Comparison of ENCODE assay signal across 16 cellular contexts in genomic region chr17:78787444-78787843, GRCh38. TPM values are rescaled to one million over a fixed set of nuclear protein-coding genes. Genes with fewer than 3 reads are reported as not detected.
DNase-seq lines count a peak whose midpoint lies in the region; ATAC-seq and TF ChIP-seq lines count a peak whose summit lies in the region.
"Had no signal": no experiment of that assay in that cellular context is flagged by ENCODE, and none has a peak within 500 bp of the region (broad histone marks: within the 10 kb centered on the region; RNA-seq: fewer than 3 reads in every experiment).

No MANE protein-coding gene starts in this region.

- H3K4me3 ChIP-seq in GM06990 (replicated peaks; ENCODE audit: low read depth, low read length) (no peak overlapping the region), esophagus squamous epithelium (no peak overlapping the region), left ventricle myocardium inferior (no peak overlapping the region)

- CTCF ChIA-PET in CD4-positive, alpha-beta T cell (lab: Charles Lee) = interaction anchor here (0.6 to 1.4 kb wide), 2 partner anchors 80 to 173 kb away, joined by 3 to 4 read pairs; no protein-coding TSS in a partner anchor

- DNase-seq in CD4-positive, alpha-beta T cell = no peak
- DNase-seq in GM06990 (ENCODE audit: extremely low read depth, insufficient read length) (no peak), T-helper 17 cell (no peak), esophagus squamous epithelium (lab: John Stamatoyannopoulos, UW) (no peak), substantia nigra (lab: John Stamatoyannopoulos, UW) (no peak), left ventricle myocardium inferior (no peak)
- DNase-seq in activated CD4-positive, CD25-positive, alpha-beta regulatory T cell treated with anti-CD3 and anti-CD28 coated beads, Interleukin-2, amount 50 U/mL, for 72 hours = no peak
- DNase-seq: activated T-cell treated with anti-CD3 and anti-CD28 coated beads, Interleukin-2, amount 50 U/mL, for 4 hours; glutamatergic neuron; IMR-90; mesendoderm; NCI-H1048; T-helper 2 cell had no signal

- H3K4me1 ChIP-seq in esophagus squamous epithelium = peaks cover 38 to 94% (median 50%) of the 10 kb centered on the region in 3 donors
- peaks cover 57% of the 10 kb centered on the region for H3K4me1 ChIP-seq in left ventricle myocardium inferior

- no peak for ATAC-seq in CD4-positive, alpha-beta T cell (ENCODE audit: poor library complexity)
- no peak for ATAC-seq in T-helper 17 cell
- ATAC-seq: activated CD4-positive, CD25-positive, alpha-beta regulatory T cell treated with anti-CD3 and anti-CD28 coated beads, Interleukin-2, amount 50 U/mL, for 24 hours; activated T-cell treated with anti-CD3 and anti-CD28 coated beads, Interleukin-2, amount 50 U/mL, for 4 hours; sciatic nerve had no signal

- H3K4me3 Mint-ChIP-seq in CD4-positive, alpha-beta T cell = peak overlapping the region; percentile 22
- no peak overlapping the region for H3K4me3 Mint-ChIP-seq in T-helper 17 cell
- H3K4me3 Mint-ChIP-seq: activated T-cell treated with anti-CD3 and anti-CD28 coated beads, Interleukin-2, amount 50 U/mL, for 4 hours had no signal

- H3K27me3 Mint-ChIP-seq in CD4-positive, alpha-beta T cell = no peaks in the 10 kb centered on the region
- no peaks in the 10 kb centered on the region for H3K27me3 Mint-ChIP-seq in T-helper 17 cell

- no peaks in the 10 kb centered on the region for H3K27me3 ChIP-seq in CD4-positive, alpha-beta T cell (ENCODE audit: control insufficient read depth, insufficient read depth, low read length)
- H3K27me3 ChIP-seq in GM06990 (replicated peaks; ENCODE audit: control insufficient read depth, insufficient read depth, low read length) = no peaks in the 10 kb centered on the region
- H3K27me3 ChIP-seq in esophagus squamous epithelium = no peaks in the 10 kb centered on the region
- H3K27me3 ChIP-seq in left ventricle myocardium inferior (ENCODE audit: low read depth) = no peaks in the 10 kb centered on the region

- no peak for TF ChIP-seq POLR2A in esophagus squamous epithelium (IDR thresholded peaks at IDR 0.05)

- no peaks in the 10 kb centered on the region for H3K9me3 ChIP-seq in CD4-positive, alpha-beta T cell (ENCODE audit: control insufficient read depth, low read length)
- H3K9me3 ChIP-seq in T-helper 17 cell (ENCODE audit: control insufficient read depth, low read length, poor library complexity, severe bottlenecking) (no peaks in the 10 kb centered on the region), esophagus squamous epithelium (no peaks in the 10 kb centered on the region), left ventricle myocardium inferior (replicated peaks) (no peaks in the 10 kb centered on the region)

- no peak overlapping the region for H3K27ac ChIP-seq in CD4-positive, alpha-beta T cell (ENCODE audit: low read depth, low read length)
- H3K27ac ChIP-seq in esophagus squamous epithelium (peak overlapping the region in 3 of 4 donors; percentile 44 to 85 (median 66)), substantia nigra (ENCODE audit: low read depth, low read length, poor library complexity, severe bottlenecking) (no peak overlapping the region), left ventricle myocardium inferior (replicated peaks) (no peak overlapping the region)
- H3K27ac ChIP-seq: C4-2B had no signal

- H3K4me1 Mint-ChIP-seq in CD4-positive, alpha-beta T cell (ENCODE audit: low read depth) = peaks cover 86% of the 10 kb centered on the region
- H3K4me1 Mint-ChIP-seq in T-helper 17 cell = peaks cover 38% of the 10 kb centered on the region

- H3K27ac Mint-ChIP-seq in CD4-positive, alpha-beta T cell = peak overlapping the region; percentile 67
- H3K27ac Mint-ChIP-seq in T-helper 17 cell = peak overlapping the region; percentile 85

- intact Hi-C loops in CD4-positive, alpha-beta T cell (cut with DNase I, micrococcal nuclease) = no loop called here
- intact Hi-C loops in esophagus squamous epithelium (cut with DNase I) = no loop called here
- intact Hi-C loops in left ventricle myocardium inferior (cut with micrococcal nuclease) = no loop called here

- POLR2A ChIA-PET in CD4-positive, alpha-beta T cell (lab: Charles Lee) = interaction anchor here (4.3 kb wide), 1 partner anchor 13 kb away, joined by 23 read pairs; no protein-coding TSS in a partner anchor

- TF ChIP-seq CTCF in CD4-positive, alpha-beta T cell (IDR thresholded peaks at IDR 0.05) = no peak
- TF ChIP-seq CTCF in GM06990 (IDR thresholded peaks at IDR 0.05; ENCODE audit: insufficient read depth, low read length, poor library complexity, severe bottlenecking) (peak; percentile 13), esophagus squamous epithelium (IDR thresholded peaks at IDR 0.05) (peak in 3 of 6 experiments; percentile 23 to 49 (median 40)), left ventricle myocardium inferior (IDR thresholded peaks at IDR 0.05; ENCODE audit: borderline replicate concordance) (no peak)

- 62 to 63% methylated on average over 7 of the region's 7 CpGs for WGBS in esophagus squamous epithelium, 2 donors

- no peaks in the 10 kb centered on the region for H3K36me3 ChIP-seq in GM06990 (ENCODE audit: control insufficient read depth, insufficient read depth, low read length)
- no peaks in the 10 kb centered on the region for H3K36me3 ChIP-seq in esophagus squamous epithelium
- H3K36me3 ChIP-seq in left ventricle myocardium inferior = no peaks in the 10 kb centered on the region

- H3K36me3 Mint-ChIP-seq in CD4-positive, alpha-beta T cell (ENCODE audit: low read depth) = peaks cover 35% of the 10 kb centered on the region
- H3K36me3 Mint-ChIP-seq in T-helper 17 cell (ENCODE audit: low read depth) = peaks cover 4% of the 10 kb centered on the region

- no peaks in the 10 kb centered on the region for H3K9me3 Mint-ChIP-seq in CD4-positive, alpha-beta T cell
- H3K9me3 Mint-ChIP-seq: activated T-cell treated with anti-CD3 and anti-CD28 coated beads, Interleukin-2, amount 50 U/mL, for 4 hours had no signal

RNA-seq across cellular contexts. Expression of gene CYTH1, which starts 5.4 kb away (rescaled TPM):
- total RNA-seq in CD4-positive, alpha-beta T cell = 100 to 1,000 TPM; 521 to 525 TPM
- total RNA-seq in T-helper 17 cell (100 to 1,000 TPM; 462 to 497 TPM), esophagus squamous epithelium (10 to 100 TPM; 42.1 to 86.7 (median 67.5) TPM), left ventricle myocardium inferior (28.9 TPM)

RNA-seq across cellular contexts. Expression of gene USP36, which starts 53.2 kb away (rescaled TPM):
- 100 to 1,000 TPM; 489 to 494 TPM for total RNA-seq in CD4-positive, alpha-beta T cell
- 100 to 1,000 TPM; 418 to 474 TPM for total RNA-seq in T-helper 17 cell
- 10 to 100 TPM; 13.2 to 38.9 (median 22.4) TPM for total RNA-seq in esophagus squamous epithelium
- 19.4 TPM for total RNA-seq in left ventricle myocardium inferior

Comparison
In these comparisons a context has a peak if more than half of its experiments do, and no peak if none do; other contexts are left out.
1. H3K27ac ChIP-seq: peak in esophagus squamous epithelium (3 of 4); none in CD4-positive, alpha-beta T cell (single experiment), substantia nigra (single experiment) and left ventricle myocardium inferior (single experiment).
2. RNA of gene CYTH1, which starts 5.4 kb away (total RNA-seq): 521 to 525 TPM in CD4-positive, alpha-beta T cell and 462 to 497 TPM in T-helper 17 cell; 42.1 to 86.7 TPM in esophagus squamous epithelium and 28.9 TPM in left ventricle myocardium inferior (single experiment); every median in the first group is over 4 times any median in the second.
3. RNA of gene USP36, which starts 53.2 kb away (total RNA-seq): 489 to 494 TPM in CD4-positive, alpha-beta T cell and 418 to 474 TPM in T-helper 17 cell; 13.2 to 38.9 TPM in esophagus squamous epithelium and 19.4 TPM in left ventricle myocardium inferior (single experiment); every median in the first group is over 10 times any median in the second.